In the genomic region with DNA sequence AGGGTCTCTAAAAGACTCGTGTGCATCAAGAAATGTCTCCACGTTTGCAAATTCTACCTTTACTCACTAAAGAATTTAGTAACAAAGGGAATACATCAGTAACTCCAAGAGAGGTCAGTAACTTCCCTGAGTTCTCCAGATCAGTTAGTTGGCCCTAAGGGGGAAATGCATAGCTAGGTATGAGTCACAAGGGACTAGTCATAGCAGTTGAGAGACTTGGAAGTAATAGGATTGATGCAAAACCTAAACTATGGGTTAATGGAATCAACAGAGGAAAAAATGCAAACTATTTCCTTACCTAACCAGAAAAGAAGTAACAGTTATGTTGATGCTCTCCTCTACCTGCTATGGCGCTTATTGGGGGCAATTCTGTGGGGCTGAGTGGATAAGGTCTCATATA, we compare ENCODE assay signal across 19 cellular contexts.
A peak's percentile ranks its signal among the peaks of the same experiment; 100 is the strongest.
DNase-seq lines count a peak whose midpoint lies in the region; ATAC-seq, FAIRE-seq and TF ChIP-seq lines count a peak whose summit lies in the region.
"Had no signal": no experiment of that assay in that cellular context is flagged by ENCODE, and none has a peak within 500 bp of the region (broad histone marks: within the 10 kb centered on the region; RNA-seq: fewer than 3 reads in every experiment).

No MANE protein-coding gene starts in this region.

- H3F3A ChIP-seq in smooth muscle cell (ENCODE audit: low read depth): no peaks in the 10 kb centered on the region

- no peak overlapping the region for H3K9ac ChIP-seq in smooth muscle cell (ENCODE audit: low read depth)

- no peaks in the 10 kb centered on the region for H3K27me3 ChIP-seq in CD4-positive, alpha-beta T cell (ENCODE audit: control insufficient read depth, insufficient read depth, low read length)
- no peaks in the 10 kb centered on the region for H3K27me3 ChIP-seq in smooth muscle cell (ENCODE audit: low read depth)
- no peaks in the 10 kb centered on the region for H3K27me3 ChIP-seq in esophagus muscularis mucosa
- H3K27me3 ChIP-seq: BE2C, Peyer's patch, upper lobe of right lung had no signal

- H3K4me1 Mint-ChIP-seq in CD4-positive, alpha-beta T cell (ENCODE audit: low read depth): no peaks in the 10 kb centered on the region
- H3K4me1 Mint-ChIP-seq: activated CD4-positive, alpha-beta memory T cell treated with anti-CD3 and anti-CD28 coated beads, Interleukin-2, amount 10 ng/mL, durations not matched to agents 7 days and 5 days had no signal

- POLR2A ChIA-PET in CD4-positive, alpha-beta T cell (lab: Charles Lee): no interaction called here

- no peak overlapping the region for H3K4me3 ChIP-seq in smooth muscle cell
- no peak overlapping the region for H3K4me3 ChIP-seq in esophagus muscularis mucosa
- H3K4me3 ChIP-seq: Peyer's patch, upper lobe of right lung had no signal

- H3K9me3 ChIP-seq in CD4-positive, alpha-beta T cell (ENCODE audit: control insufficient read depth, low read length): no peaks in the 10 kb centered on the region
- no peaks in the 10 kb centered on the region for H3K9me3 ChIP-seq in smooth muscle cell (replicated peaks; ENCODE audit: low read depth)
- H3K9me3 ChIP-seq in esophagus muscularis mucosa: no peaks in the 10 kb centered on the region
- H3K9me3 ChIP-seq: BE2C, Peyer's patch, upper lobe of right lung had no signal

- no peaks in the 10 kb centered on the region for H3K27me3 Mint-ChIP-seq in CD4-positive, alpha-beta T cell
- H3K27me3 Mint-ChIP-seq: activated CD4-positive, alpha-beta memory T cell treated with anti-CD3 and anti-CD28 coated beads, Interleukin-2, amount 10 ng/mL, durations not matched to agents 7 days and 5 days had no signal

- no peak for TF ChIP-seq CTCF in CD4-positive, alpha-beta T cell (IDR thresholded peaks at IDR 0.05)
- TF ChIP-seq CTCF in smooth muscle cell (IDR thresholded peaks at IDR 0.05; ENCODE audit: borderline replicate concordance, insufficient read depth, poor library complexity, severe bottlenecking) (no peak), esophagus muscularis mucosa (IDR thresholded peaks at IDR 0.05) (no peak)

- H3K9me3 Mint-ChIP-seq in CD4-positive, alpha-beta T cell: peaks cover 10% of the 10 kb centered on the region

- H3K4me2 ChIP-seq in smooth muscle cell: no peak overlapping the region

- H3K27ac ChIP-seq in CD4-positive, alpha-beta T cell (ENCODE audit: low read depth, low read length): no peak overlapping the region
- H3K27ac ChIP-seq in smooth muscle cell (ENCODE audit: low read depth): no peak overlapping the region
- H3K27ac ChIP-seq in esophagus muscularis mucosa (replicated peaks in 1 of 4): no peak overlapping the region
- H3K27ac ChIP-seq: Peyer's patch, upper lobe of right lung had no signal

- H3K79me2 ChIP-seq in smooth muscle cell (ENCODE audit: low read depth): no peaks in the 10 kb centered on the region

- H3K4me1 ChIP-seq in smooth muscle cell (ENCODE audit: low read depth) (no peaks in the 10 kb centered on the region), esophagus muscularis mucosa (no peaks in the 10 kb centered on the region)
- H3K4me1 ChIP-seq: BE2C, Peyer's patch, upper lobe of right lung had no signal

- H3K4me3 Mint-ChIP-seq in CD4-positive, alpha-beta T cell: no peak overlapping the region
- H3K4me3 Mint-ChIP-seq: activated CD4-positive, alpha-beta memory T cell treated with anti-CD3 and anti-CD28 coated beads, Interleukin-2, amount 10 ng/mL, durations not matched to agents 7 days and 5 days had no signal

- DNase-seq in AG08396 (ENCODE audit: low spot score) (peak; percentile 21), HTR-8/SVneo (ENCODE audit: insufficient read length, low spot score) (peak; percentile 48), astrocyte of the hippocampus (ENCODE audit: low read depth, low spot score) (peak; percentile 86), iPS-NIHi7 (ENCODE audit: extremely low spot score) (peak; percentile 25), smooth muscle cell (lab: John Stamatoyannopoulos, UW; ENCODE audit: unreplicated experiment) (no peak), esophagus muscularis mucosa (ENCODE audit: extremely low spot score) (no peak)
- no peak for DNase-seq in CD4-positive, alpha-beta T cell
- DNase-seq: activated CD4-positive, alpha-beta memory T cell treated with anti-CD3 and anti-CD28 coated beads, Interleukin-2, amount 10 ng/mL, durations not matched to agents 7 days and 5 days; BE2C; H7; NCI-H1105; NCI-H446 treated with DMSO at 0.1 percent for 48 hours; Peyer's patch; stimulated activated CD4-positive, alpha-beta T cell treated with anti-CD3 and anti-CD28 coated beads, Interleukin-1b, Interleukin-23, amount 100 ng/mL, for 48 hours; T-helper 9 cell; upper lobe of right lung had no signal

- no peaks in the 10 kb centered on the region for H3K36me3 Mint-ChIP-seq in CD4-positive, alpha-beta T cell (ENCODE audit: low read depth)

- intact Hi-C loops in CD4-positive, alpha-beta T cell (cut with DNase I, micrococcal nuclease): no loop called here
- intact Hi-C loops in esophagus muscularis mucosa (cut with DNase I): no loop called here

- no peak for FAIRE-seq in HTR-8/SVneo (lab: Jason Lieb, UNC)
- FAIRE-seq: HepG2 had no signal

- no peak for TF ChIP-seq EP300 in esophagus muscularis mucosa (IDR thresholded peaks at IDR 0.05)

- no peak for TF ChIP-seq POLR2A in esophagus muscularis mucosa (IDR thresholded peaks at IDR 0.05; ENCODE audit: low read depth)

- WGBS in smooth muscle cell (ENCODE audit: low lambda C conversion rate): 29% methylated on average over 3 of the region's 3 CpGs
- WGBS in esophagus muscularis mucosa: 84% methylated on average over 3 of the region's 3 CpGs

- H4K20me1 ChIP-seq in smooth muscle cell (ENCODE audit: low read depth): no peaks in the 10 kb centered on the region

- CTCF ChIA-PET in CD4-positive, alpha-beta T cell (lab: Charles Lee): no interaction called here

- ATAC-seq in CD4-positive, alpha-beta T cell (ENCODE audit: poor library complexity): no peak
- ATAC-seq in GM21447 (IDR thresholded peaks at IDR 0.05; ENCODE audit: unreplicated experiment): no peak
- ATAC-seq: HepG2, upper lobe of right lung had no signal

- H3K36me3 ChIP-seq in smooth muscle cell (ENCODE audit: low read depth): no peaks in the 10 kb centered on the region
- H3K36me3 ChIP-seq in esophagus muscularis mucosa: no peaks in the 10 kb centered on the region
- H3K36me3 ChIP-seq: BE2C, Peyer's patch, upper lobe of right lung had no signal

- no peak overlapping the region for H2AFZ ChIP-seq in smooth muscle cell (ENCODE audit: low read depth)

- no peak overlapping the region for H3K27ac Mint-ChIP-seq in CD4-positive, alpha-beta T cell
- H3K27ac Mint-ChIP-seq: activated CD4-positive, alpha-beta memory T cell treated with anti-CD3 and anti-CD28 coated beads, Interleukin-2, amount 10 ng/mL, durations not matched to agents 7 days and 5 days; activated T-helper 2 cell treated with anti-CD3 and anti-CD28 coated beads, Interferon-gamma antibody, Interleukin-2, Interleukin-4, amounts not matched to agents 10 μg/mL and 5 μg/mL and 100 μg/mL, durations not matched to agents 14 hours and 24 hours and 36 hours had no signal

Comparison
In these comparisons a context has a peak if more than half of its experiments do, and no peak if none do; other contexts are left out.
1. DNase-seq: peak in AG08396 (single experiment), HTR-8/SVneo (single experiment), astrocyte of the hippocampus (single experiment) and iPS-NIHi7 (single experiment); none in CD4-positive, alpha-beta T cell (0 of 10), smooth muscle cell (single experiment) and esophagus muscularis mucosa (single experiment).